In the genomic region with DNA sequence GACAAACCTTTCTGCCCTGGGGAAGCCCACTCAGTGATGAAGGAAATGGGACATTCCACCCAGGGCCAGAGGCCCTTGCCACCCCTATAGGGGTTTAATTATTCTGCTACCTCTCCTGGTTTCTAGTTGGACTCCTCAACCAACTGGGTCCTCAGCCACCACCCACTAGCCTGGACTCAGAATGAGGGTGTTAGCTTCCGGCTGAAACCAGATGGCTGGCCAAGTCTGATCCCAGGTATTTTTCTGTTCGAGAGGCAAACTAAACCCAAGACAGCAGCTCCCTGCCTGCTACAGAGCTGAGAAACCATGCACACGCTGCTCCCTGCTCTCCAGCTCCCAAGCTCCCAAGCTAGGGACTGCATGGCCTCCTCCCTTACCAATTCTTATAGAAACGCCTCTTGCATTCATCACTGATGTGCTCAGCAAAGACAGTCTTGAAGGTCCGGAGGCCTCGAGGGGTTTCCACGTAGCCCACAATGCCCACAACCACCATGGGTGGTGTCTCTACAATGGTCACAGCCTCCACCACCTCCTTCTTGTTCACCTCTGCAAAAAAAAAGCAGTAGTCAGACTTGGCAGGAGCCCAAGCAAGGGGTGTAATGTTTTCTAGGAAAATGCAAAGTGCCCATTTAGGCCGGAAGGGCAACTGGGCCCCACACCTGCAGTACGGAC, we compare ENCODE assay signal across 8 cellular contexts. TPM values are rescaled to one million over a fixed set of nuclear protein-coding genes. Genes with fewer than 3 reads are reported as not detected.
A peak's percentile ranks its signal among the peaks of the same experiment; 100 is the strongest.
DNase-seq lines count a peak whose midpoint lies in the region; ATAC-seq and TF ChIP-seq lines count a peak whose summit lies in the region.

No MANE protein-coding gene starts in this region.

- H3K36me3 ChIP-seq in OCI-LY7 (ENCODE audit: insufficient read depth, low read length), result peaks cover 71% of the 10 kb centered on the region

- no TSS peak for BruUV-seq in OCI-LY7 (replicated peaks; lab: Mats Ljungman, UMichigan)

- H3K4me1 Mint-ChIP-seq in natural killer cell treated with Interleukin-12 subunit alpha and Interleukin-12 subunit beta and Interleukin-15 and Interleukin-18, amount 100 ng/mL, for 72 hours (ENCODE audit: low read depth in 2 of 2), result peaks cover 47 to 56% of the 10 kb centered on the region in 2 donors

- H2AFZ ChIP-seq in OCI-LY7 (ENCODE audit: low read length), result no peak overlapping the region

- no peak for ATAC-seq in natural killer cell treated with Interleukin-12 subunit alpha and Interleukin-12 subunit beta and Interleukin-15 and Interleukin-18, amount 100 ng/mL, for 72 hours
- ATAC-seq in HG02938 (IDR thresholded peaks at IDR 0.05; ENCODE audit: unreplicated experiment), result no peak

- H3K27ac Mint-ChIP-seq in natural killer cell treated with Interleukin-12 subunit alpha and Interleukin-12 subunit beta and Interleukin-15 and Interleukin-18, amount 100 ng/mL, for 72 hours, result peak overlapping the region; percentile 100

- H3K4me2 ChIP-seq in OCI-LY7 (ENCODE audit: low read length), result peak overlapping the region; percentile 87

- H3K27me3 Mint-ChIP-seq in natural killer cell treated with Interleukin-12 subunit alpha and Interleukin-12 subunit beta and Interleukin-15 and Interleukin-18, amount 100 ng/mL, for 72 hours, result no peaks in the 10 kb centered on the region

- intact Hi-C loops in OCI-LY7 (cut with micrococcal nuclease; ENCODE audit: unreplicated experiment), result loop anchor here (5.0 kb wide), 2 partner anchors 165 to 445 kb away; a partner anchor contains a TSS

- H3K4me3 ChIP-seq in GM08714 (ENCODE audit: low read length) (peak overlapping the region; percentile 93), OCI-LY7 (ENCODE audit: low read depth, low read length, poor library complexity, severe bottlenecking) (peak overlapping the region; percentile 94), choroid plexus epithelial cell (ENCODE audit: low read depth, low read length) (peak overlapping the region; percentile 90)

- H4K20me1 ChIP-seq in OCI-LY7 (ENCODE audit: insufficient read depth, low read length), result peaks cover 52% of the 10 kb centered on the region

- H3K36me3 Mint-ChIP-seq in natural killer cell treated with Interleukin-12 subunit alpha and Interleukin-12 subunit beta and Interleukin-15 and Interleukin-18, amount 100 ng/mL, for 72 hours, result peaks cover 41% of the 10 kb centered on the region

- peaks cover 54% of the 10 kb centered on the region for H3K79me2 ChIP-seq in OCI-LY7 (ENCODE audit: insufficient read depth, low read depth, low read length)

- no peaks in the 10 kb centered on the region for H3K9me3 Mint-ChIP-seq in natural killer cell treated with Interleukin-12 subunit alpha and Interleukin-12 subunit beta and Interleukin-15 and Interleukin-18, amount 100 ng/mL, for 72 hours

- H3K9me2 ChIP-seq in OCI-LY7 (ENCODE audit: insufficient read depth, low read length), result no peaks in the 10 kb centered on the region

- H3K9me3 ChIP-seq in OCI-LY7 (ENCODE audit: low read length), result no peaks in the 10 kb centered on the region

- peak overlapping the region; percentile 82 for H3K27ac ChIP-seq in OCI-LY7 (ENCODE audit: low read depth, low read length, poor library complexity, severe bottlenecking)

- CTCF ChIA-PET in OCI-LY7 (lab: Charles Lee; ENCODE audit: unreplicated experiment), result interaction anchor here (0.6 kb wide), 1 partner anchor 146 kb away, joined by 3 read pairs; no protein-coding TSS in a partner anchor

- TF ChIP-seq CTCF in OCI-LY7 (conservative IDR thresholded peaks at IDR 0.05; ENCODE audit: low read length) (no peak), choroid plexus epithelial cell (conservative IDR thresholded peaks at IDR 0.05; ENCODE audit: low read depth, low read length) (no peak)

- POLR2A ChIA-PET in OCI-LY7 (lab: Charles Lee), result interaction anchor here (1.2 to 3.2 kb wide), 2 partner anchors 76 to 146 kb away, joined by 3 to 11 read pairs; no protein-coding TSS in a partner anchor

- H3K4me3 Mint-ChIP-seq in natural killer cell treated with Interleukin-12 subunit alpha and Interleukin-12 subunit beta and Interleukin-15 and Interleukin-18, amount 100 ng/mL, for 72 hours, result peak overlapping the region; percentile 99

- H3K4me1 ChIP-seq in OCI-LY7 (ENCODE audit: insufficient read depth, low read length, poor library complexity, severe bottlenecking), result peaks cover 44% of the 10 kb centered on the region

- DNase-seq in OCI-LY7 (ENCODE audit: low spot score) (peak; percentile 83), choroid plexus epithelial cell (ENCODE audit: low read depth) (peak; percentile 40), HuH-7.5 (ENCODE audit: low spot score) (no peak), T1000 (lab: John Stamatoyannopoulos, UW) (no peak), GM19240 (ENCODE audit: insufficient read length, low spot score) (no peak)
- DNase-seq in natural killer cell treated with Interleukin-12 subunit alpha and Interleukin-12 subunit beta and Interleukin-15 and Interleukin-18, amount 100 ng/mL, for 72 hours (ENCODE audit: low spot score), result peak; percentile 57

RNA-seq across cellular contexts. Expression of a gene that starts 2.2 kb away (rescaled TPM):
- total RNA-seq in OCI-LY7 (2014; rRNA removed; shearing (Covaris generic)), result 2,313 and 2,662 TPM in 2 replicates
- 2,385 and 2,457 TPM in 2 replicates for total RNA-seq in OCI-LY7 (2022)
- total RNA-seq in natural killer cell treated with Interleukin-12 subunit alpha and Interleukin-12 subunit beta and Interleukin-15 and Interleukin-18, amount 100 ng/mL, for 72 hours, result 1,000 to 10,000 TPM; 1,242 to 2,090 TPM

RNA-seq across cellular contexts. Expression of a gene that starts 32.6 kb away (rescaled TPM):
- 9.0 and 10.2 TPM in 2 replicates for total RNA-seq in OCI-LY7 (2014; rRNA removed; shearing (Covaris generic))
- 22.5 and 23.3 TPM in 2 replicates for total RNA-seq in OCI-LY7 (2022)
- total RNA-seq in natural killer cell treated with Interleukin-12 subunit alpha and Interleukin-12 subunit beta and Interleukin-15 and Interleukin-18, amount 100 ng/mL, for 72 hours, result 1 to 10 TPM; 1.1 to 2.0 TPM

Comparison
In these comparisons a context has a peak if more than half of its experiments do, and no peak if none do; other contexts are left out.
1. DNase-seq: peak in OCI-LY7 (single experiment), choroid plexus epithelial cell (single experiment) and natural killer cell treated with Interleukin-12 subunit alpha and Interleukin-12 subunit beta and Interleukin-15 and Interleukin-18, amount 100 ng/mL, for 72 hours (single experiment); none in HuH-7.5 (single experiment), T1000 (single experiment) and GM19240 (single experiment).
2. Peak in every context shown above with its lines, with median percentiles within 50 percentile points of each other: H3K4me3 ChIP-seq.